ENCODE assay signal across 8 cellular contexts in the genomic region with DNA sequence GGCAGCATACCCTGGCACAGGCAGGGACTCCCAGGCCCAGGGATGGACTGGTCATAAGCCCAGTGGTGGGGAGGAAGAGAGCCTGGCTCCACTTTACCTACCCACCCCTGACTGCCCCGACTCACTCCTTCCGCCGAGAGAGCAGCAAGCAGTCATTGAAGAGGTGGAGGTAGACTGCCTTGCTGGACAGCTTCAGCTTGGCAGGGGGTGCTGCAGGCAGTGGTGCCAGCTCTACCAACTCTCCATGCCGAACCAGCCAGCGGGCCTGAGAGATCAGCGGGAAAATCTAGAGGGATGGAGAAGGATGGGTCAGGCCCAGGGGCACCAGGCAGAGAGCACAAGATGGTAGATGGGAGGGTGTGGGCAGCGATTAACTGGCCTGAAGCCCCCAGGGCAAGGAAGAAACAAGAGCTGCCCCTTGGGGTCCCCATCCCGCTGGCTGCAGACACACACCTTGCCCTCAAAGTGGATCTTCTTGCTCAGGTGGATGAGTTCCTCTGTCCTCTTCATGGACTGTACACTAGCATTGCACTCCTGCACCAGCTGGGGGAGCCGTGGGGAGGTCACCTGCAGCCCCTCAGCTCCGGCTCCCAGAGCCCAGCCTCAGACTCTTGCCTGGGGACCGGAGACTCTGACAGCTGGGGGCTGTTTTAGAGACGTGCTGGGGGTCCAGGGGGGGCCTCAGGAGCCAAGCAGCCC. TPM values are rescaled to one million over a fixed set of nuclear protein-coding genes. Genes with fewer than 3 reads are reported as not detected.
DNase-seq lines count a peak whose midpoint lies in the region; ATAC-seq and TF ChIP-seq lines count a peak whose summit lies in the region.

No MANE protein-coding gene starts in this region.

- no peak overlapping the region for H3K27ac Mint-ChIP-seq in activated T-cell treated with anti-CD3 and anti-CD28 coated beads, Interleukin-2, amount 50 U/mL, for 24 hours
- H3K27ac Mint-ChIP-seq in chondrocyte (ENCODE audit: unreplicated experiment): peak overlapping the region; percentile 38

- BruUV-seq in PC-3 (replicated peaks; lab: Mats Ljungman, UMichigan): no TSS peak

- no peak for TF ChIP-seq POLR2A in sigmoid colon (IDR thresholded peaks at IDR 0.05)

- no peak overlapping the region for H3K4me2 ChIP-seq in PC-3 (ENCODE audit: low read length)

- H3K4me3 ChIP-seq in PC-3 (ENCODE audit: low read length) (no peak overlapping the region), sigmoid colon (no peak overlapping the region)

- H3K9me3 Mint-ChIP-seq in activated T-cell treated with anti-CD3 and anti-CD28 coated beads, Interleukin-2, amount 50 U/mL, for 24 hours: no peaks in the 10 kb centered on the region
- no peaks in the 10 kb centered on the region for H3K9me3 Mint-ChIP-seq in chondrocyte (ENCODE audit: low read depth)

- no peaks in the 10 kb centered on the region for H3K27me3 Mint-ChIP-seq in activated T-cell treated with anti-CD3 and anti-CD28 coated beads, Interleukin-2, amount 50 U/mL, for 24 hours
- H3K27me3 Mint-ChIP-seq in chondrocyte (ENCODE audit: low read depth): no peaks in the 10 kb centered on the region

- H4K20me1 ChIP-seq in PC-3 (ENCODE audit: low read length): no peaks in the 10 kb centered on the region

- no peaks in the 10 kb centered on the region for H3K9me2 ChIP-seq in PC-3 (replicated peaks; ENCODE audit: low read length)

- POLR2A ChIA-PET in PC-3 (lab: Charles Lee; ENCODE audit: unreplicated experiment): no interaction called here

- CTCF ChIA-PET in PC-3 (lab: Charles Lee): interaction anchor here (0.7 kb wide), 1 partner anchor 12 kb away, joined by 4 read pairs; no protein-coding TSS in a partner anchor

- DNase-seq in activated T-cell treated with anti-CD3 and anti-CD28 coated beads for 1 hour (ENCODE audit: low read depth) (peak; percentile 30), PC-3 (peak; percentile 35), chondrocyte (ENCODE audit: low spot score) (no peak), sigmoid colon (peak; percentile 73)
- no peak for DNase-seq in activated T-cell treated with anti-CD3 and anti-CD28 coated beads, Interleukin-2, amount 50 U/mL, for 24 hours

- H3K9me3 ChIP-seq in PC-3 (ENCODE audit: low read length) (no peaks in the 10 kb centered on the region), sigmoid colon (no peaks in the 10 kb centered on the region)

- H3K4me1 ChIP-seq in PC-3 (ENCODE audit: insufficient read depth, low read length) (peaks cover 12% of the 10 kb centered on the region), sigmoid colon (peaks cover 0 to 20% (median 16%) of the 10 kb centered on the region in 4 donors)

- H3K4me3 Mint-ChIP-seq in activated T-cell treated with anti-CD3 and anti-CD28 coated beads, Interleukin-2, amount 50 U/mL, for 24 hours: no peak overlapping the region
- no peak overlapping the region for H3K4me3 Mint-ChIP-seq in chondrocyte (ENCODE audit: unreplicated experiment)

- TF ChIP-seq CTCF in PC-3 (conservative IDR thresholded peaks at IDR 0.05; ENCODE audit: low read depth, low read length) (peak; percentile 58), chondrocyte (IDR thresholded peaks at IDR 0.05) (peak; percentile 56), sigmoid colon (IDR thresholded peaks at IDR 0.05) (peak; percentile 12 to 28 (median 21))

- H3K36me3 ChIP-seq in PC-3 (ENCODE audit: low read depth, low read length) (no peaks in the 10 kb centered on the region), sigmoid colon (no peaks in the 10 kb centered on the region)

- intact Hi-C loops in PC-3 (cut with micrococcal nuclease) (loop anchor here (5.0 kb wide), 1 partner anchor 38 kb away; no protein-coding TSS in a partner anchor), sigmoid colon (cut with DNase I) (loop anchor here (5.0 to 10.0 kb wide), 2 partner anchors 160 to 238 kb away; a partner anchor contains a TSS)

- TF ChIP-seq EP300 in sigmoid colon (IDR thresholded peaks at IDR 0.05): no peak

- H3K79me2 ChIP-seq in PC-3 (ENCODE audit: low read length): peaks cover 6% of the 10 kb centered on the region; the same call in 1 of the 2 replicates

- H3K36me3 Mint-ChIP-seq in activated T-cell treated with anti-CD3 and anti-CD28 coated beads, Interleukin-2, amount 50 U/mL, for 24 hours (ENCODE audit: low read depth): peaks cover 4% of the 10 kb centered on the region
- H3K36me3 Mint-ChIP-seq in chondrocyte (ENCODE audit: low read depth): peaks cover 4% of the 10 kb centered on the region

- H3K27me3 ChIP-seq in PC-3 (ENCODE audit: low read length) (no peaks in the 10 kb centered on the region), sigmoid colon (no peaks in the 10 kb centered on the region)

- no peaks in the 10 kb centered on the region for H3F3A ChIP-seq in PC-3 (ENCODE audit: low read length, unreplicated experiment)

- no peak for ATAC-seq in PC-3
- ATAC-seq in GM21737 (IDR thresholded peaks at IDR 0.05; ENCODE audit: unreplicated experiment): no peak
- no peak for ATAC-seq in HG02970 (IDR thresholded peaks at IDR 0.05; ENCODE audit: low FRiP score, unreplicated experiment)
- ATAC-seq in GM21423 (IDR thresholded peaks at IDR 0.05; ENCODE audit: unreplicated experiment): no peak

- H3K9ac ChIP-seq in PC-3 (ENCODE audit: low read length): no peak overlapping the region

- 78 to 85% methylated on average over 12 of the region's 12 CpGs for WGBS in sigmoid colon, 2 donors

- peaks cover 14% of the 10 kb centered on the region for H3K4me1 Mint-ChIP-seq in activated T-cell treated with anti-CD3 and anti-CD28 coated beads, Interleukin-2, amount 50 U/mL, for 24 hours (ENCODE audit: low read depth)
- peaks cover 9% of the 10 kb centered on the region for H3K4me1 Mint-ChIP-seq in chondrocyte (ENCODE audit: low read depth)

- no peak overlapping the region for H2AFZ ChIP-seq in PC-3 (ENCODE audit: low read length)

- no peak overlapping the region for H3K27ac ChIP-seq in PC-3 (ENCODE audit: low read length)
- no peak overlapping the region for H3K27ac ChIP-seq in sigmoid colon

RNA-seq across cellular contexts. Expression of a gene that starts 7.7 kb away (rescaled TPM):
- 13.8 and 28.1 TPM in 2 replicates for total RNA-seq in PC-3 (2014; rRNA removed)
- total RNA-seq in chondrocyte: 14.4 to 17.7 TPM (median 16.1 TPM) in 3 replicates
- total RNA-seq in sigmoid colon: 1 to 10 TPM in 3 of 4 donors, not detected in 1; 2.5 to 4.4 (median 3.6) TPM
- 10 to 100 TPM in 1 of 3 donors, 1 to 10 TPM in 2; 2.5 to 10.8 (median 7.2) TPM for polyA plus RNA-seq in sigmoid colon

RNA-seq across cellular contexts. Expression of a gene that starts 32.2 kb away (rescaled TPM):
- total RNA-seq in PC-3 (2014; rRNA removed): 9.6 and 11.6 TPM in 2 replicates
- total RNA-seq in chondrocyte: 8.5 to 12.3 TPM (median 12.0 TPM) in 3 replicates
- 1 to 10 TPM; 2.5 to 7.1 (median 3.2) TPM for total RNA-seq in sigmoid colon
- polyA plus RNA-seq in sigmoid colon: 1 to 10 TPM; 3.7 to 7.4 (median 6.0) TPM

RNA-seq across cellular contexts. Expression of a gene that starts 48.9 kb away (rescaled TPM):
- total RNA-seq in PC-3 (2014; rRNA removed): 459 and 567 TPM in 2 replicates
- total RNA-seq in chondrocyte: 38.5 to 47.4 TPM (median 40.0 TPM) in 3 replicates
- total RNA-seq in sigmoid colon: 1 to 10 TPM; 3.3 to 6.4 (median 4.9) TPM
- 10 to 100 TPM in 1 of 3 donors, 1 to 10 TPM in 2; 6.0 to 24.7 (median 9.9) TPM for polyA plus RNA-seq in sigmoid colon

Comparison
In these comparisons a context has a peak if more than half of its experiments do, and no peak if none do; other contexts are left out.
1. DNase-seq: peak in activated T-cell treated with anti-CD3 and anti-CD28 coated beads for 1 hour (single experiment), PC-3 (single experiment) and sigmoid colon (single experiment); none in activated T-cell treated with anti-CD3 and anti-CD28 coated beads, Interleukin-2, amount 50 U/mL, for 24 hours (single experiment) and chondrocyte (single experiment).
2. Peak in every context shown above with its lines, with median percentiles within 50 percentile points of each other: CTCF ChIP-seq.